Comparison of ENCODE assay signal across 21 cellular contexts in genomic region chr2:223894968-223895367, GRCh38. TPM values are rescaled to one million over a fixed set of nuclear protein-coding genes. Genes with fewer than 3 reads are reported as not detected.
DNase-seq lines count a peak whose midpoint lies in the region; ATAC-seq lines count a peak whose summit lies in the region.
"Had no signal": no experiment of that assay in that cellular context is flagged by ENCODE, and none has a peak within 500 bp of the region (broad histone marks: within the 10 kb centered on the region; RNA-seq: fewer than 3 reads in every experiment).

No MANE protein-coding gene starts in this region.

- peaks cover 55 to 68% (median 66%) of the 10 kb centered on the region in 3 donors for H3K4me1 Mint-ChIP-seq in IgD-negative memory B cell
- H3K4me1 Mint-ChIP-seq in activated T-helper 2 cell treated with anti-CD3 and anti-CD28 coated beads, Interferon-gamma antibody, Interleukin-2, Interleukin-4, amounts not matched to agents 10 μg/mL and 5 μg/mL and 100 μg/mL, durations not matched to agents 14 hours and 24 hours and 36 hours (ENCODE audit: low read depth): peaks cover 27% of the 10 kb centered on the region

- no peak for DNase-seq in activated T-helper 2 cell treated with anti-CD3 and anti-CD28 coated beads, Interferon-gamma antibody, Interleukin-2, Interleukin-4, amounts not matched to agents 10 μg/mL and 5 μg/mL and 100 μg/mL, durations not matched to agents 14 hours and 24 hours and 36 hours (ENCODE audit: low spot score)
- DNase-seq in renal cortical epithelial cell (ENCODE audit: low read depth): peak; percentile 25
- DNase-seq in ureter (ENCODE audit: low spot score): no peak
- DNase-seq in GDM1 (lab: John Stamatoyannopoulos, UW): no peak
- DNase-seq: activated CD8-positive, alpha-beta memory T cell treated with anti-CD3 and anti-CD28 coated beads for 24 hours; activated effector memory CD4-positive, alpha-beta T cell treated with anti-CD3 and anti-CD28 coated beads, Interleukin-2, amount 50 U/mL, for 16 hours; caudate nucleus; hippocampal formation; left lung; NCI-H1092; NCI-H1694 treated with DMSO at 0.1 percent for 48 hours; NCI-H345; NCI-H748 treated with DMSO at 0.1 percent for 48 hours; psoas muscle had no signal

- peaks cover 8% of the 10 kb centered on the region for H3K36me3 Mint-ChIP-seq in IgD-negative memory B cell
- peaks cover 80% of the 10 kb centered on the region for H3K36me3 Mint-ChIP-seq in activated T-helper 2 cell treated with anti-CD3 and anti-CD28 coated beads, Interferon-gamma antibody, Interleukin-2, Interleukin-4, amounts not matched to agents 10 μg/mL and 5 μg/mL and 100 μg/mL, durations not matched to agents 14 hours and 24 hours and 36 hours (ENCODE audit: low read depth)

- H3K36me3 ChIP-seq in BLaER1: peaks cover 24% of the 10 kb centered on the region

- H3K9me3 ChIP-seq in BLaER1: no peaks in the 10 kb centered on the region
- H3K9me3 ChIP-seq: left lung, psoas muscle had no signal

- H3K4me1 ChIP-seq in BLaER1: peaks cover 90% of the 10 kb centered on the region
- H3K4me1 ChIP-seq: left lung, psoas muscle had no signal

- peak overlapping the region; percentile 2; the same call in 1 of the 2 replicates for H3K4me3 ChIP-seq in BLaER1
- H3K4me3 ChIP-seq: left lung, psoas muscle had no signal

- H3K27me3 Mint-ChIP-seq in IgD-negative memory B cell: no peaks in the 10 kb centered on the region
- H3K27me3 Mint-ChIP-seq in activated T-helper 2 cell treated with anti-CD3 and anti-CD28 coated beads, Interferon-gamma antibody, Interleukin-2, Interleukin-4, amounts not matched to agents 10 μg/mL and 5 μg/mL and 100 μg/mL, durations not matched to agents 14 hours and 24 hours and 36 hours (ENCODE audit: low read depth): no peaks in the 10 kb centered on the region
- H3K27me3 Mint-ChIP-seq: dendritic cell treated with granulocyte-macrophage colony-stimulating factor and Interleukin-4, amounts not matched to agents 40 ng/mL and 50 ng/mL, for 4 days; type B pancreatic cell had no signal

- peaks cover 0 to 4% (median 0%) of the 10 kb centered on the region in 3 donors for H3K9me3 Mint-ChIP-seq in IgD-negative memory B cell
- no peaks in the 10 kb centered on the region for H3K9me3 Mint-ChIP-seq in activated T-helper 2 cell treated with anti-CD3 and anti-CD28 coated beads, Interferon-gamma antibody, Interleukin-2, Interleukin-4, amounts not matched to agents 10 μg/mL and 5 μg/mL and 100 μg/mL, durations not matched to agents 14 hours and 24 hours and 36 hours
- H3K9me3 Mint-ChIP-seq: CD14-positive monocyte; dendritic cell treated with granulocyte-macrophage colony-stimulating factor and Interleukin-4, amounts not matched to agents 40 ng/mL and 50 ng/mL, for 4 days; type B pancreatic cell had no signal

- peak overlapping the region; percentile 50; the same call in 1 of the 2 replicates for H3K9ac ChIP-seq in BLaER1

- peak overlapping the region; percentile 78 for H3K27ac ChIP-seq in BLaER1
- H3K27ac ChIP-seq: left lung, psoas muscle had no signal

- peak overlapping the region; percentile 58 to 91 (median 86) for H3K4me3 Mint-ChIP-seq in IgD-negative memory B cell
- H3K4me3 Mint-ChIP-seq in activated T-helper 2 cell treated with anti-CD3 and anti-CD28 coated beads, Interferon-gamma antibody, Interleukin-2, Interleukin-4, amounts not matched to agents 10 μg/mL and 5 μg/mL and 100 μg/mL, durations not matched to agents 14 hours and 24 hours and 36 hours (ENCODE audit: low read depth): no peak overlapping the region
- H3K4me3 Mint-ChIP-seq: CD14-positive monocyte; dendritic cell treated with granulocyte-macrophage colony-stimulating factor and Interleukin-4, amounts not matched to agents 40 ng/mL and 50 ng/mL, for 4 days; type B pancreatic cell had no signal

- intact Hi-C loops in activated T-helper 2 cell treated with anti-CD3 and anti-CD28 coated beads, Interferon-gamma antibody, Interleukin-2, Interleukin-4, amounts not matched to agents 10 μg/mL and 5 μg/mL and 100 μg/mL, durations not matched to agents 14 hours and 24 hours and 36 hours (cut with micrococcal nuclease): loop anchor here (5.0 kb wide), 1 partner anchor 43 kb away; no protein-coding TSS in a partner anchor

- H4K20me1 ChIP-seq in BLaER1: no peaks in the 10 kb centered on the region

- peak overlapping the region; percentile 82 for H3K4me2 ChIP-seq in BLaER1

- no peaks in the 10 kb centered on the region for H3K27me3 ChIP-seq in BLaER1
- H3K27me3 ChIP-seq: left lung had no signal

- H3K27ac Mint-ChIP-seq in IgD-negative memory B cell: peak overlapping the region; percentile 96 to 99 (median 98)
- H3K27ac Mint-ChIP-seq in activated T-helper 2 cell treated with anti-CD3 and anti-CD28 coated beads, Interferon-gamma antibody, Interleukin-2, Interleukin-4, amounts not matched to agents 10 μg/mL and 5 μg/mL and 100 μg/mL, durations not matched to agents 14 hours and 24 hours and 36 hours: peak overlapping the region; percentile 21
- H3K27ac Mint-ChIP-seq: dendritic cell treated with granulocyte-macrophage colony-stimulating factor and Interleukin-4, amounts not matched to agents 40 ng/mL and 50 ng/mL, for 4 days; type B pancreatic cell had no signal

- no peak for ATAC-seq in HG03045 (IDR thresholded peaks at IDR 0.05; ENCODE audit: unreplicated experiment)
- ATAC-seq: left lung, Right ventricle myocardium inferior had no signal

RNA-seq across cellular contexts. Expression of gene WDFY1, which starts 50.2 kb away (rescaled TPM):
- 36.1 TPM for polyA plus RNA-seq in IgD-negative memory B cell
- total RNA-seq in activated T-helper 2 cell treated with anti-CD3 and anti-CD28 coated beads, Interferon-gamma antibody, Interleukin-2, Interleukin-4, amounts not matched to agents 10 μg/mL and 5 μg/mL and 100 μg/mL, durations not matched to agents 14 hours and 24 hours and 36 hours: 22.2 and 23.3 TPM in 2 replicates
- total RNA-seq in renal cortical epithelial cell: 69.5 and 85.4 TPM in 2 replicates
- 55.2 TPM for total RNA-seq in ureter

RNA-seq across cellular contexts. Expression of gene AP1S3, which starts 57.6 kb away (rescaled TPM):
- 23.0 TPM for polyA plus RNA-seq in IgD-negative memory B cell
- 12.7 and 13.9 TPM in 2 replicates for total RNA-seq in activated T-helper 2 cell treated with anti-CD3 and anti-CD28 coated beads, Interferon-gamma antibody, Interleukin-2, Interleukin-4, amounts not matched to agents 10 μg/mL and 5 μg/mL and 100 μg/mL, durations not matched to agents 14 hours and 24 hours and 36 hours
- total RNA-seq in renal cortical epithelial cell (48.0 and 50.9 TPM in 2 replicates), ureter (52.7 TPM)
